In genomic region chr14:92660571-92660970, GRCh38 we compare ENCODE assay signal across 12 cellular contexts.
DNase-seq lines count a peak whose midpoint lies in the region; ATAC-seq and TF ChIP-seq lines count a peak whose summit lies in the region.
"Had no signal": no experiment of that assay in that cellular context is flagged by ENCODE, and none has a peak within 500 bp of the region (broad histone marks: within the 10 kb centered on the region; RNA-seq: fewer than 3 reads in every experiment).

No MANE protein-coding gene starts in this region.

- H3K4me1 Mint-ChIP-seq in CD8-positive, alpha-beta memory T cell: peaks cover 71 to 86% (median 75%) of the 10 kb centered on the region in 3 donors
- H3K4me1 Mint-ChIP-seq in T-cell: peaks cover 87 to 92% (median 89%) of the 10 kb centered on the region in 3 donors
- H3K4me1 Mint-ChIP-seq in activated T-cell treated with anti-CD3 and anti-CD28 coated beads, Interleukin-2, amount 50 U/mL, for 72 hours (ENCODE audit: low read depth): peaks cover 76% of the 10 kb centered on the region

- H3K4me3 ChIP-seq in CD8-positive, alpha-beta memory T cell (ENCODE audit: low read length): no peak overlapping the region
- H3K4me3 ChIP-seq in esophagus squamous epithelium (no peak overlapping the region), skin epidermis (no peak overlapping the region)

- no peak overlapping the region for H3K27ac ChIP-seq in CD8-positive, alpha-beta memory T cell (ENCODE audit: low read depth, low read length)
- H3K27ac ChIP-seq in esophagus squamous epithelium (peak overlapping the region in 3 of 4 donors; percentile 54 to 87 (median 70)), skin epidermis (peak overlapping the region in 15 of 21 experiments; percentile 4 to 81 (median 62))

- H3K27ac Mint-ChIP-seq in CD8-positive, alpha-beta memory T cell: peak overlapping the region in 7 of 8 donors; percentile 54 to 86 (median 75)
- peak overlapping the region; percentile 89 to 93 for H3K27ac Mint-ChIP-seq in T-cell
- no peak overlapping the region for H3K27ac Mint-ChIP-seq in activated T-cell treated with anti-CD3 and anti-CD28 coated beads, Interleukin-2, amount 50 U/mL, for 72 hours
- H3K27ac Mint-ChIP-seq: T-helper 1 cell treated with Interleukin-12 subunit alpha and Interleukin-12 subunit beta and Interleukin-4 antibody, amounts not matched to agents 30 μg/mL and 1 μg/mL, for 36 hours had no signal

- intact Hi-C loops in esophagus squamous epithelium (cut with DNase I): no loop called here

- CTCF ChIA-PET in CD8-positive, alpha-beta memory T cell (lab: Charles Lee): no interaction called here
- CTCF ChIA-PET in T-cell (lab: Charles Lee): no interaction called here

- peaks cover 48% of the 10 kb centered on the region for H3K36me3 ChIP-seq in CD8-positive, alpha-beta memory T cell (ENCODE audit: insufficient read depth, low read length)
- peaks cover 0 to 40% (median 0%) of the 10 kb centered on the region in 3 donors for H3K36me3 ChIP-seq in esophagus squamous epithelium

- no peaks in the 10 kb centered on the region for H3K9me3 Mint-ChIP-seq in CD8-positive, alpha-beta memory T cell
- H3K9me3 Mint-ChIP-seq in T-cell: no peaks in the 10 kb centered on the region
- no peaks in the 10 kb centered on the region for H3K9me3 Mint-ChIP-seq in activated T-cell treated with anti-CD3 and anti-CD28 coated beads, Interleukin-2, amount 50 U/mL, for 72 hours
- H3K9me3 Mint-ChIP-seq: T-helper 1 cell treated with Interleukin-12 subunit alpha and Interleukin-12 subunit beta and Interleukin-4 antibody, amounts not matched to agents 30 μg/mL and 1 μg/mL, for 36 hours had no signal

- no peak for TF ChIP-seq POLR2A in esophagus squamous epithelium (IDR thresholded peaks at IDR 0.05)

- no peak for ATAC-seq in T-cell (replicated peaks in 1 of 4)
- no peak for ATAC-seq in activated T-cell treated with anti-CD3 and anti-CD28 coated beads, Interleukin-2, amount 50 U/mL, for 72 hours (replicated peaks in 1 of 2)
- ATAC-seq: Panc1 had no signal

- H3K4me1 ChIP-seq in CD8-positive, alpha-beta memory T cell (ENCODE audit: insufficient read depth, low read length): peaks cover 90% of the 10 kb centered on the region
- H3K4me1 ChIP-seq in esophagus squamous epithelium: peaks cover 0 to 36% (median 4%) of the 10 kb centered on the region in 3 donors

- DNase-seq in CD8-positive, alpha-beta memory T cell: peak in 1 of 5 donors; percentile 25
- DNase-seq in T-cell (no peak), esophagus squamous epithelium (lab: John Stamatoyannopoulos, UW) (no peak), AG20443 (ENCODE audit: low spot score) (no peak), NCI-H1105 treated with DMSO at 0.1 percent for 48 hours (lab: John Stamatoyannopoulos, UW) (no peak)
- DNase-seq in activated T-cell treated with anti-CD3 and anti-CD28 coated beads, Interleukin-2, amount 50 U/mL, for 72 hours: no peak
- DNase-seq: activated CD4-positive, alpha-beta T cell treated with anti-CD3 and anti-CD28 coated beads, Interleukin-2, amount 50 U/mL, for 1 hour; Calu3; NCI-H1092 treated with DMSO at 0.1 percent for 48 hours had no signal

- H3K27me3 ChIP-seq in CD8-positive, alpha-beta memory T cell (ENCODE audit: insufficient read depth, low read length, poor library complexity, severe bottlenecking): no peaks in the 10 kb centered on the region
- no peaks in the 10 kb centered on the region for H3K27me3 ChIP-seq in esophagus squamous epithelium

- WGBS in esophagus squamous epithelium, 2 donors: 62 to 71% methylated on average over 2 of the region's 3 CpGs

- H3K9me3 ChIP-seq in CD8-positive, alpha-beta memory T cell (ENCODE audit: low read length): no peaks in the 10 kb centered on the region
- H3K9me3 ChIP-seq in esophagus squamous epithelium: no peaks in the 10 kb centered on the region

- no peaks in the 10 kb centered on the region for H3K27me3 Mint-ChIP-seq in CD8-positive, alpha-beta memory T cell
- H3K27me3 Mint-ChIP-seq in T-cell: no peaks in the 10 kb centered on the region
- H3K27me3 Mint-ChIP-seq in activated T-cell treated with anti-CD3 and anti-CD28 coated beads, Interleukin-2, amount 50 U/mL, for 72 hours (ENCODE audit: low read depth): no peaks in the 10 kb centered on the region

- no peak for TF ChIP-seq CTCF in esophagus squamous epithelium (IDR thresholded peaks at IDR 0.05)

- POLR2A ChIA-PET in CD8-positive, alpha-beta memory T cell (lab: Charles Lee): no interaction called here
- POLR2A ChIA-PET in T-cell (lab: Charles Lee): no interaction called here

- peak overlapping the region in 1 of 7 donors; percentile 35 for H3K4me3 Mint-ChIP-seq in CD8-positive, alpha-beta memory T cell
- no peak overlapping the region for H3K4me3 Mint-ChIP-seq in T-cell
- H3K4me3 Mint-ChIP-seq in activated T-cell treated with anti-CD3 and anti-CD28 coated beads, Interleukin-2, amount 50 U/mL, for 72 hours: no peak overlapping the region
- H3K4me3 Mint-ChIP-seq: T-helper 1 cell treated with Interleukin-12 subunit alpha and Interleukin-12 subunit beta and Interleukin-4 antibody, amounts not matched to agents 30 μg/mL and 1 μg/mL, for 36 hours had no signal

- H3K36me3 Mint-ChIP-seq in CD8-positive, alpha-beta memory T cell: peaks cover 4 to 92% (median 43%) of the 10 kb centered on the region in 3 donors
- H3K36me3 Mint-ChIP-seq in T-cell: peaks cover 73% of the 10 kb centered on the region
- H3K36me3 Mint-ChIP-seq in activated T-cell treated with anti-CD3 and anti-CD28 coated beads, Interleukin-2, amount 50 U/mL, for 72 hours (ENCODE audit: insufficient read depth in 2 of 2): peaks cover 21 to 48% of the 10 kb centered on the region in 2 donors
